10 cellular contexts compared by ENCODE assay signal in the genomic region with DNA sequence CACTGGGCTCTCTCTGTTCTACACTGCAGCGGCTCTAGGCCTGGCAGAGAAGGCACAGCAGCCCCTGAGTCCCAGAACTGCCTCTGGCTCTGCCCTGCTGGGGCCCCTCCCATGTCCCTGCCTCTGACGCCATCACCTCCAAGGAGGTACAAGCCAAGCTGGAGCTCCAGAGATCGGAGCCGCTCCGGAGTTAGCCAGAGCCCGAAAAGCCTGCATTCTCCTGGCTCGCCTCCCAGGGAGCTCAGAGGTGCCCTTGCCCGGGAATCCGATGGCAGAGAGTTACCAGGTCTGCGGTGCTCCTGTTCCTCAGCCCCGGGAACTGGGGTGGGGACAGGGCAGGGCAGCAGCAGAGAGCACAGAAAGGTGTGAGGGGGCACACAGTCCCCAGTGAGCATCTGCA. TPM values are rescaled to one million over a fixed set of nuclear protein-coding genes. Genes with fewer than 3 reads are reported as not detected.
"Had no signal": no experiment of that assay in that cellular context is flagged by ENCODE, and none has a peak within 500 bp of the region (broad histone marks: within the 10 kb centered on the region; RNA-seq: fewer than 3 reads in every experiment).

No MANE protein-coding gene starts in this region.

RNA-seq across cellular contexts. Expression of a gene that starts 46.9 kb away (rescaled TPM):
- total RNA-seq: activated CD4-positive, alpha-beta memory T cell treated with anti-CD3 and anti-CD28 coated beads, Interleukin-2, amount 10 ng/mL, durations not matched to agents 7 days and 5 days; activated CD8-positive, alpha-beta memory T cell treated with anti-CD3 and anti-CD28 coated beads for 36 hours; activated T-cell treated with anti-CD3 and anti-CD28 coated beads, Interleukin-2, amount 50 U/mL, for 4 hours; activated T-helper 1 cell treated with anti-CD3 and anti-CD28 coated beads, Interleukin-12 subunit alpha, Interleukin-12 subunit beta, Interleukin-2, Interleukin-4 antibody, amounts not matched to agents 30 ng/mL and 10 ng/mL and 1 ng/mL, durations not matched to agents 14 hours and 24 hours and 36 hours; adrenal gland; breast epithelium; HepG2; OCI-LY7 had no signal
- polyA plus RNA-seq: adrenal gland, HepG2, IgD-negative memory B cell, SK-N-SH had no signal
